ENCODE assay signal across 8 cellular contexts in genomic region chr9:130847306-130848217, GRCh38. TPM values are rescaled to one million over a fixed set of nuclear protein-coding genes. Genes with fewer than 3 reads are reported as not detected.
DNase-seq lines count a peak whose midpoint lies in the region; ATAC-seq and TF ChIP-seq lines count a peak whose summit lies in the region.

No MANE protein-coding gene starts in this region.

- peak overlapping the region; percentile 68 for H3K56ac ChIP-seq in mesendoderm (ENCODE audit: low read length)

- peak; percentile 91 for ATAC-seq in aorta (ENCODE audit: low FRiP score)

- POLR2A ChIA-PET in GM10248 (lab: Yijun Ruan, JAX), result no interaction called here

- no peaks in the 10 kb centered on the region for H3K36me3 ChIP-seq in mesendoderm (ENCODE audit: control insufficient read depth, insufficient read depth, low read length)
- H3K36me3 ChIP-seq in aorta (ENCODE audit: control insufficient read depth in 1 of 2, insufficient read depth in 2 of 2, low read length in 1 of 2), result no peaks in the 10 kb centered on the region

- no peaks in the 10 kb centered on the region for H3K9me3 ChIP-seq in aorta (ENCODE audit: control insufficient read depth, low read length)

- WGBS in mesendoderm (ENCODE audit: extremely low coverage, insufficient coverage, low lambda C conversion rate), result no CpG with 5 or more reads among the region's 13 CpGs
- WGBS in aorta, 2 donors, result 4 to 7% methylated on average over 13 of the region's 13 CpGs

- H3K4me1 ChIP-seq in mesendoderm (ENCODE audit: control insufficient read depth, low read depth, low read length) (peaks cover 5% of the 10 kb centered on the region), aorta (ENCODE audit: control insufficient read depth in 1 of 2, insufficient read depth in 2 of 2, low read length in 2 of 2) (peaks cover 2 to 8% of the 10 kb centered on the region in 2 donors)

- H3K27ac ChIP-seq in mesendoderm (ENCODE audit: low read depth, low read length) (peak overlapping the region; percentile 63), aorta (ENCODE audit: low read depth in 1 of 2, low read length in 2 of 2) (peak overlapping the region; percentile 78 to 92)

- peak overlapping the region; percentile 22 for H3K18ac ChIP-seq in mesendoderm (ENCODE audit: low read length)

- H2BK120ac ChIP-seq in mesendoderm (ENCODE audit: low read depth, low read length), result no peak overlapping the region

- H2BK5ac ChIP-seq in mesendoderm (ENCODE audit: low read length), result peak overlapping the region; percentile 56

- TF ChIP-seq CTCF in epithelial cell of esophagus (IDR thresholded peaks at IDR 0.05; ENCODE audit: insufficient read depth, low read depth, low read length, missing control alignments), result peak; percentile 30
- TF ChIP-seq CTCF in GM10248 (IDR thresholded peaks at IDR 0.05; ENCODE audit: control extremely low read depth, extremely low read depth, low read depth, missing control alignments), result no peak

- no peak overlapping the region for H3K4me3 ChIP-seq in epithelial cell of esophagus (ENCODE audit: low read length)
- H3K4me3 ChIP-seq in mesendoderm (ENCODE audit: low read length), result no peak overlapping the region
- H3K4me3 ChIP-seq in aorta (ENCODE audit: low read length in 2 of 2), result no peak overlapping the region

- no peak overlapping the region for H4K5ac ChIP-seq in mesendoderm (ENCODE audit: low read length)

- peak overlapping the region; percentile 37 for H3K9ac ChIP-seq in mesendoderm (ENCODE audit: low read length)

- H3K23ac ChIP-seq in mesendoderm (ENCODE audit: low read length), result no peak overlapping the region

- H3K27me3 ChIP-seq in mesendoderm (ENCODE audit: insufficient read depth, low read length, poor library complexity) (no peaks in the 10 kb centered on the region), aorta (ENCODE audit: control insufficient read depth in 1 of 2, insufficient read depth in 2 of 2, low read length in 1 of 2) (no peaks in the 10 kb centered on the region)

- no peak overlapping the region for H3K4me2 ChIP-seq in mesendoderm (ENCODE audit: low read length)

- H3K4ac ChIP-seq in mesendoderm (ENCODE audit: low read depth, low read length), result no peak overlapping the region

- peaks cover 60% of the 10 kb centered on the region for H3K79me2 ChIP-seq in mesendoderm (ENCODE audit: control insufficient read depth, insufficient read depth, low read length)

- H2BK15ac ChIP-seq in mesendoderm (replicated peaks; ENCODE audit: low read depth), result no peak overlapping the region

- intact Hi-C loops in aorta (cut with DNase I), result loop anchor here in 1 of 2 donors (2.0 kb wide), 1 partner anchor 67 kb away; no protein-coding TSS in a partner anchor

- no peak overlapping the region for H4K8ac ChIP-seq in mesendoderm (ENCODE audit: low read depth, low read length)

- DNase-seq in SKM-1 treated with dmso at 0.1 percent for 144 hours (lab: John Stamatoyannopoulos, UW; ENCODE audit: unreplicated experiment), result peak; percentile 16
- DNase-seq in SKM-1 (lab: John Stamatoyannopoulos, UW; ENCODE audit: unreplicated experiment), result no peak
- DNase-seq in epithelial cell of esophagus (ENCODE audit: low read depth), result peak; percentile 97
- peak; percentile 91 for DNase-seq in mesendoderm
- peak; percentile 80 to 83 for DNase-seq in aorta
- no peak for DNase-seq in DMS114 treated with DMSO at 0.1 percent for 48 hours (lab: John Stamatoyannopoulos, UW; ENCODE audit: unreplicated experiment)
- DNase-seq in activated effector memory CD4-positive, alpha-beta T cell treated with anti-CD3 and anti-CD28 coated beads, Interleukin-2, amount 50 U/mL, for 16 hours, result no peak
- no peak for DNase-seq in GM10248 (ENCODE audit: extremely low spot score)

- CTCF ChIA-PET in GM10248 (lab: Yijun Ruan, JAX), result interaction anchor here (0.8 to 1.6 kb wide), 3 partner anchors 18 to 147 kb away, joined by 3 to 4 read pairs (median 4); no protein-coding TSS in a partner anchor

- H3K79me1 ChIP-seq in mesendoderm (ENCODE audit: low read length), result peaks cover 13% of the 10 kb centered on the region

- no peak overlapping the region for H2AK5ac ChIP-seq in mesendoderm (ENCODE audit: low read length)

RNA-seq across cellular contexts. Expression of gene ABL1, which starts 12.5 kb away (rescaled TPM):
- polyA plus RNA-seq in mesendoderm (2013, experiment 1 of 2), result 60.5 TPM
- polyA plus RNA-seq in mesendoderm (2013, experiment 2 of 2), result 59.9 TPM
- 10 to 100 TPM; 91.7 to 98.7 TPM for total RNA-seq in aorta
- polyA plus RNA-seq in aorta, result 10 to 100 TPM; 12.8 to 38.5 TPM

RNA-seq across cellular contexts. Expression of gene QRFP, which starts 49.0 kb away (rescaled TPM):
- not detected for polyA plus RNA-seq in mesendoderm (2013, experiment 1 of 2)
- not detected for polyA plus RNA-seq in mesendoderm (2013, experiment 2 of 2)
- not detected for total RNA-seq in aorta
- not detected for polyA plus RNA-seq in aorta

Comparison
In these comparisons a context has a peak if more than half of its experiments do, and no peak if none do; other contexts are left out.
1. DNase-seq: peak in SKM-1 treated with dmso at 0.1 percent for 144 hours (single experiment), epithelial cell of esophagus (single experiment), mesendoderm (single experiment) and aorta (2 of 2); none in SKM-1 (single experiment), DMS114 treated with DMSO at 0.1 percent for 48 hours (single experiment), activated effector memory CD4-positive, alpha-beta T cell treated with anti-CD3 and anti-CD28 coated beads, Interleukin-2, amount 50 U/mL, for 16 hours (single experiment) and GM10248 (single experiment).